ENCODE assay signal across 13 cellular contexts in genomic region chr2:46737577-46737976, GRCh38. TPM values are rescaled to one million over a fixed set of nuclear protein-coding genes. Genes with fewer than 3 reads are reported as not detected.
DNase-seq lines count a peak whose midpoint lies in the region; FAIRE-seq and TF ChIP-seq lines count a peak whose summit lies in the region.
"Had no signal": no experiment of that assay in that cellular context is flagged by ENCODE, and none has a peak within 500 bp of the region (broad histone marks: within the 10 kb centered on the region; RNA-seq: fewer than 3 reads in every experiment).

No MANE protein-coding gene starts in this region.

- no peaks in the 10 kb centered on the region for H3K27me3 Mint-ChIP-seq in activated T-cell treated with anti-CD3 and anti-CD28 coated beads, Interleukin-2, amount 50 U/mL, for 24 hours
- H3K27me3 Mint-ChIP-seq: natural killer cell treated with Interleukin-12 subunit alpha and Interleukin-12 subunit beta and Interleukin-15 and Interleukin-18, amount 100 ng/mL, for 72 hours had no signal

- TF ChIP-seq POLR2A in thyroid gland (IDR thresholded peaks at IDR 0.05) = no peak

- no peaks in the 10 kb centered on the region for H3K27me3 ChIP-seq in thyroid gland
- H3K27me3 ChIP-seq: transverse colon had no signal

- H3K4me1 ChIP-seq in thyroid gland = peaks cover 10 to 14% of the 10 kb centered on the region in 2 donors

- peak; percentile 63 for FAIRE-seq in RCC 7860 (lab: Jason Lieb, UNC)
- FAIRE-seq: GM12891, TTC549 had no signal

- TF ChIP-seq CTCF in fibroblast of villous mesenchyme (IDR thresholded peaks at IDR 0.05; ENCODE audit: insufficient read depth, low read depth, low read length) = no peak
- no peak for TF ChIP-seq CTCF in thyroid gland (IDR thresholded peaks at IDR 0.05)

- H3K4me3 Mint-ChIP-seq in activated T-cell treated with anti-CD3 and anti-CD28 coated beads, Interleukin-2, amount 50 U/mL, for 24 hours = no peak overlapping the region
- H3K4me3 Mint-ChIP-seq: natural killer cell treated with Interleukin-12 subunit alpha and Interleukin-12 subunit beta and Interleukin-15 and Interleukin-18, amount 100 ng/mL, for 72 hours had no signal

- H3K9me3 Mint-ChIP-seq in activated T-cell treated with anti-CD3 and anti-CD28 coated beads, Interleukin-2, amount 50 U/mL, for 24 hours = peaks cover 3% of the 10 kb centered on the region
- H3K9me3 Mint-ChIP-seq: natural killer cell treated with Interleukin-12 subunit alpha and Interleukin-12 subunit beta and Interleukin-15 and Interleukin-18, amount 100 ng/mL, for 72 hours had no signal

- H3K36me3 ChIP-seq in thyroid gland = no peaks in the 10 kb centered on the region
- H3K36me3 ChIP-seq: transverse colon had no signal

- no peak overlapping the region for H3K27ac ChIP-seq in thyroid gland
- H3K27ac ChIP-seq: transverse colon had no signal

- H3K4me3 ChIP-seq in fibroblast of villous mesenchyme (ENCODE audit: low read depth, low read length) (no peak overlapping the region), thyroid gland (replicated peaks in 1 of 3) (no peak overlapping the region)
- H3K4me3 ChIP-seq: transverse colon had no signal

- DNase-seq in NCI-H510A treated with DMSO at 0.1 percent for 48 hours (lab: John Stamatoyannopoulos, UW) (peak; percentile 60), NCI-H510A (lab: John Stamatoyannopoulos, UW) (no peak), RCC 7860 (ENCODE audit: low spot score) (peak; percentile 20), fibroblast of villous mesenchyme (ENCODE audit: low read depth) (peak; percentile 49), thyroid gland (peak; percentile 16 to 24), 8988T (no peak)
- DNase-seq in activated CD4-positive, alpha-beta T cell treated with anti-CD3 and anti-CD28 coated beads for 48 hours = no peak
- DNase-seq in activated T-cell treated with anti-CD3 and anti-CD28 coated beads, Interleukin-2, amount 50 U/mL, for 24 hours = no peak
- DNase-seq: DMS 273 treated with DMSO at 0.1 percent for 48 hours, transverse colon had no signal

- no peaks in the 10 kb centered on the region for H3K9me3 ChIP-seq in thyroid gland
- H3K9me3 ChIP-seq: transverse colon had no signal

- no peak overlapping the region for H3K27ac Mint-ChIP-seq in activated T-cell treated with anti-CD3 and anti-CD28 coated beads, Interleukin-2, amount 50 U/mL, for 24 hours
- H3K27ac Mint-ChIP-seq: natural killer cell treated with Interleukin-12 subunit alpha and Interleukin-12 subunit beta and Interleukin-15 and Interleukin-18, amount 100 ng/mL, for 72 hours had no signal

- peaks cover 36% of the 10 kb centered on the region for H3K4me1 Mint-ChIP-seq in activated T-cell treated with anti-CD3 and anti-CD28 coated beads, Interleukin-2, amount 50 U/mL, for 24 hours (ENCODE audit: low read depth)

- WGBS in thyroid gland, 2 donors = 31 to 50% methylated on average over 1 of the region's 1 CpG

- H3K36me3 Mint-ChIP-seq in activated T-cell treated with anti-CD3 and anti-CD28 coated beads, Interleukin-2, amount 50 U/mL, for 24 hours (ENCODE audit: low read depth) = peaks cover 7% of the 10 kb centered on the region
- H3K36me3 Mint-ChIP-seq: natural killer cell treated with Interleukin-12 subunit alpha and Interleukin-12 subunit beta and Interleukin-15 and Interleukin-18, amount 100 ng/mL, for 72 hours had no signal

- intact Hi-C loops in thyroid gland (cut with DNase I) = no loop called here

RNA-seq across cellular contexts. Expression of gene SOCS5, which starts 38.5 kb away (rescaled TPM):
- 86.0 and 220 TPM in 2 replicates for total RNA-seq in fibroblast of villous mesenchyme
- total RNA-seq in thyroid gland = 10 to 100 TPM; 24.2 to 42.8 (median 30.8) TPM

Comparison
In these comparisons a context has a peak if more than half of its experiments do, and no peak if none do; other contexts are left out.
1. DNase-seq: peak in NCI-H510A treated with DMSO at 0.1 percent for 48 hours (single experiment), RCC 7860 (single experiment), fibroblast of villous mesenchyme (single experiment) and thyroid gland (2 of 2); none in NCI-H510A (single experiment), activated CD4-positive, alpha-beta T cell treated with anti-CD3 and anti-CD28 coated beads for 48 hours (single experiment), 8988T (single experiment) and activated T-cell treated with anti-CD3 and anti-CD28 coated beads, Interleukin-2, amount 50 U/mL, for 24 hours (single experiment).